8 cellular contexts compared by ENCODE assay signal in the genomic region with DNA sequence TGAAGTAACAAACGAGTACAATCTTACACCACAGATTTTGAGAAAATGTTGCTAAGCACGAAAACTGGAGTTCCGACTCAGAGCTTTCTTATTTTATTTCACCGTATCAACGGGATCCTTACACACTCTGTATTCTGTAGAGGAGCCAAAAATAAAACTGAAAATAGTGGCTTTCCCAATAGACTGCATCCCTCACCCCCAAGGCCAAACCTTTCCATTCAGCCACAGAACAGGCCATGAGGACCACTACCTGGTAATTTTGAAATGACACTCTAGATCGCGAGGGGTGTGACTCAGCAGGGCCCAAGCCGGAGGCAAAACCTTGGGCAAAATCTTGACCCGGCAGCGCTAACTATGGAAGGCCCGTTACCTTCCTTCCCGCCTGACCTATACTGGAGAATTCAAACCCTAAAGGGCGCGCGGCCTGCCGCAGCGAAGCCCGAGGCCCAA. TPM values are rescaled to one million over a fixed set of nuclear protein-coding genes. Genes with fewer than 3 reads are reported as not detected.
DNase-seq lines count a peak whose midpoint lies in the region; ATAC-seq and TF ChIP-seq lines count a peak whose summit lies in the region.

No MANE protein-coding gene starts in this region.

- no peaks in the 10 kb centered on the region for H3K27me3 ChIP-seq in iPS-18a (ENCODE audit: control insufficient read depth, insufficient read depth, low read length)
- no peaks in the 10 kb centered on the region for H3K27me3 ChIP-seq in stomach

- H3K4me1 Mint-ChIP-seq in activated naive CD8-positive, alpha-beta T cell (ENCODE audit: low read depth), result peaks cover 39% of the 10 kb centered on the region

- peak overlapping the region; percentile 99 for H3K27ac ChIP-seq in HEK293 (ENCODE audit: extremely low read depth, low read depth, low read length)
- peak overlapping the region; percentile 100 for H3K27ac ChIP-seq in iPS-18a (ENCODE audit: low read length)
- peak overlapping the region; percentile 95 to 99 (median 98) for H3K27ac ChIP-seq in stomach

- POLR2A ChIA-PET in HEK293 (lab: Yijun Ruan, JAX), result interaction anchor here (1.2 to 2.0 kb wide), 8 partner anchors 11 to 725 kb away, joined by 4 to 27 read pairs (median 8); partner anchors contain the start of genes CTNNA1, ETF1, MATR3 and SIL1

- no peaks in the 10 kb centered on the region for H3K9me3 Mint-ChIP-seq in activated naive CD8-positive, alpha-beta T cell (ENCODE audit: low read depth)

- no peak for TF ChIP-seq EP300 in stomach (IDR thresholded peaks at IDR 0.05)

- intact Hi-C loops in stomach (cut with DNase I; ENCODE audit: low total_unique reads), result no loop called here

- H3K27ac Mint-ChIP-seq in activated naive CD8-positive, alpha-beta T cell, result peak overlapping the region; percentile 100

- TF ChIP-seq CTCF in HEK293 (tag by site-specific recombination; IDR thresholded peaks at IDR 0.05) (no peak), stomach (IDR thresholded peaks at IDR 0.05) (no peak)

- no peaks in the 10 kb centered on the region for H3K27me3 Mint-ChIP-seq in activated naive CD8-positive, alpha-beta T cell

- H3K4me3 Mint-ChIP-seq in activated naive CD8-positive, alpha-beta T cell, result peak overlapping the region; percentile 96

- H3K9ac ChIP-seq in iPS-18a (ENCODE audit: low read length), result peak overlapping the region; percentile 100

- CTCF ChIA-PET in HEK293 (lab: Yijun Ruan, JAX), result no interaction called here

- 0 to 1% (median 1%) methylated on average over 5 to 18 of the region's 18 CpGs for WGBS in stomach, 5 donors

- ATAC-seq in HG02970 (IDR thresholded peaks at IDR 0.05; ENCODE audit: low FRiP score, unreplicated experiment), result no peak

- peaks cover 20% of the 10 kb centered on the region for H3K36me3 Mint-ChIP-seq in activated naive CD8-positive, alpha-beta T cell

- peak overlapping the region; percentile 75 for H3K4me3 ChIP-seq in HEK293 (ENCODE audit: low read depth, low read length)
- peak overlapping the region; percentile 100 for H3K4me3 ChIP-seq in iPS-18a (ENCODE audit: low read length)
- peak overlapping the region; percentile 74 to 91 (median 82) for H3K4me3 ChIP-seq in stomach

- no peak for TF ChIP-seq POLR2A in stomach (IDR thresholded peaks at IDR 0.05)

- H3K9me3 ChIP-seq in HEK293 (ENCODE audit: control insufficient read depth, insufficient read depth, low read depth, low read length), result no peaks in the 10 kb centered on the region
- no peaks in the 10 kb centered on the region for H3K9me3 ChIP-seq in iPS-18a (ENCODE audit: control insufficient read depth, low read depth, low read length)
- no peaks in the 10 kb centered on the region for H3K9me3 ChIP-seq in stomach

- H3K4me1 ChIP-seq in HEK293 (ENCODE audit: control insufficient read depth, insufficient read depth, low read length), result no peaks in the 10 kb centered on the region
- H3K4me1 ChIP-seq in iPS-18a (ENCODE audit: control insufficient read depth, low read depth, low read length), result peaks cover 6% of the 10 kb centered on the region
- peaks cover 12 to 56% (median 46%) of the 10 kb centered on the region in 4 donors for H3K4me1 ChIP-seq in stomach

- H3K36me3 ChIP-seq in HEK293 (ENCODE audit: control insufficient read depth in 2 of 2, insufficient read depth in 1 of 2, low read length in 2 of 2) (peaks cover 37 to 45% of the 10 kb centered on the region in 2 experiments), iPS-18a (ENCODE audit: control insufficient read depth, low read depth, low read length) (peaks cover 43% of the 10 kb centered on the region), stomach (peaks cover 35 to 38% (median 37%) of the 10 kb centered on the region in 4 donors)

- DNase-seq in AG08396 (ENCODE audit: low spot score) (peak; percentile 34), stomach (no peak), GM03348 (ENCODE audit: low spot score) (no peak)
- no peak for DNase-seq in stimulated activated CD4-positive, alpha-beta T cell treated with anti-CD3 and anti-CD28 coated beads, Interleukin-1b, Interleukin-23, amount 100 ng/mL, for 48 hours

TF ChIP-seq in HEK293, 187 proteins besides CTCF, POLR2A, EP300 and RAD21:
- TF ChIP-seq ZNF335 (tag by site-specific recombination; conservative IDR thresholded peaks at IDR 0.05) (no peak), BCL11B (tag by site-specific recombination; IDR thresholded peaks at IDR 0.05; ENCODE audit: low read depth) (no peak), PRDM2 (tag by site-specific recombination; IDR thresholded peaks at IDR 0.05; ENCODE audit: borderline replicate concordance) (0 out of 2 replicates have a peak, but pooled peaks have one; percentile 45), ZNF423 (tag by site-specific recombination; IDR thresholded peaks at IDR 0.05) (no peak)

RNA-seq across cellular contexts. Expression of gene HSPA9, which starts 0.4 kb away (rescaled TPM):
- total RNA-seq in stomach, result 100 to 1,000 TPM; 157 to 427 (median 196) TPM
- 10 to 100 TPM; 68.8 to 78.2 (median 75.2) TPM for polyA plus RNA-seq in stomach

RNA-seq across cellular contexts. Expression of gene ETF1, which starts 31.7 kb away (rescaled TPM):
- total RNA-seq in stomach, result 100 to 1,000 TPM in 1 of 5 donors, 10 to 100 TPM in 3, 1 to 10 TPM in 1; 9.0 to 119 (median 53.3) TPM
- 10 to 100 TPM; 35.7 to 66.3 (median 48.7) TPM for polyA plus RNA-seq in stomach
